In the genomic region with DNA sequence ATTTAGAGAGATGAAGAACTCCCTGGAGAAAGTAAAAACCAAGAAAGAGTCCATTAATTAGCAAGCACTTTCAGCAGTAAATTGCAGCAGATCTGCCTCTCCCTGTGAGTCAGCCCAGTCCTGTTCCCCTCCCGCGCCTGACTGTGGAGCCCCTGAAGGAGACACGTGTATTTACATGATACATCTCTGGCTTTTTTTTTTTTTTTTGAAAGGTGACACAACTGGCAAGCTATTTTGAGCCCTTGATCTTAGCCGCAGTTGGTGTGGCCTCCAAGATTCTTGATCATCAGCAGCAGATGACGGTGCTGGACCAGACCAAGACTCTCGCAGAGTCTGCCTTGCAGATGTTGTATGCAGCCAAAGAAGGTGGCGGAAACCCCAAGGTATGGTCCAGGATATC, we compare ENCODE assay signal across 12 cellular contexts.
DNase-seq lines count a peak whose midpoint lies in the region; ATAC-seq and TF ChIP-seq lines count a peak whose summit lies in the region.
"Had no signal": no experiment of that assay in that cellular context is flagged by ENCODE, and none has a peak within 500 bp of the region (broad histone marks: within the 10 kb centered on the region; RNA-seq: fewer than 3 reads in every experiment).

No MANE protein-coding gene starts in this region.

- H3K4me3 Mint-ChIP-seq in nephron progenitor cell: no peak overlapping the region
- H3K4me3 Mint-ChIP-seq: memory B cell had no signal

- H3K4me3 ChIP-seq in MG63: no peak overlapping the region
- no peak overlapping the region for H3K4me3 ChIP-seq in cardiac fibroblast (replicated peaks in 1 of 2; ENCODE audit: low read depth in 2 of 2, low read length in 2 of 2)
- H3K4me3 ChIP-seq: upper lobe of left lung had no signal

- H3K9me3 ChIP-seq in MG63: no peaks in the 10 kb centered on the region
- H3K9me3 ChIP-seq: upper lobe of left lung had no signal

- peaks cover 7% of the 10 kb centered on the region for H3K27me3 Mint-ChIP-seq in nephron progenitor cell (ENCODE audit: low read depth, poor library complexity)

- TF ChIP-seq CTCF in cardiac fibroblast (IDR thresholded peaks at IDR 0.05; ENCODE audit: low read depth, low read length) (no peak), nephron progenitor cell (IDR thresholded peaks at IDR 0.05) (no peak)

- peak; percentile 92 for DNase-seq in EH (ENCODE audit: low read depth)
- DNase-seq in MG63: peak; percentile 35
- peak; percentile 48 to 90 for DNase-seq in cardiac fibroblast (ENCODE audit: low read depth in 2 of 2)
- no peak for DNase-seq in nephron progenitor cell
- no peak for DNase-seq in NCI-H146 (lab: John Stamatoyannopoulos, UW)
- DNase-seq in DMS79 (lab: John Stamatoyannopoulos, UW): no peak
- no peak for DNase-seq in posterior vena cava (ENCODE audit: low spot score)
- DNase-seq: activated CD4-positive, CD25-positive, alpha-beta regulatory T cell; upper lobe of left lung had no signal

- peaks cover 11% of the 10 kb centered on the region for H3K4me1 Mint-ChIP-seq in nephron progenitor cell

- H3K36me3 ChIP-seq in MG63: peaks cover 24% of the 10 kb centered on the region

- intact Hi-C loops in posterior vena cava (cut with DNase I): no loop called here

- H3K27me3 ChIP-seq in MG63: no peaks in the 10 kb centered on the region
- H3K27me3 ChIP-seq: upper lobe of left lung had no signal

- H3K9me3 Mint-ChIP-seq in nephron progenitor cell: no peaks in the 10 kb centered on the region
- H3K9me3 Mint-ChIP-seq: activated T-helper 2 cell treated with anti-CD3 and anti-CD28 coated beads, Interferon-gamma antibody, Interleukin-2, Interleukin-4, amounts not matched to agents 10 μg/mL and 5 μg/mL and 100 μg/mL, durations not matched to agents 14 hours and 24 hours and 36 hours; memory B cell had no signal

- peak overlapping the region; percentile 20 for H3K27ac Mint-ChIP-seq in nephron progenitor cell
- H3K27ac Mint-ChIP-seq: activated T-helper 2 cell treated with anti-CD3 and anti-CD28 coated beads, Interferon-gamma antibody, Interleukin-2, Interleukin-4, amounts not matched to agents 10 μg/mL and 5 μg/mL and 100 μg/mL, durations not matched to agents 14 hours and 24 hours and 36 hours; memory B cell had no signal

- no peak for ATAC-seq in HG02970 (IDR thresholded peaks at IDR 0.05; ENCODE audit: low FRiP score, unreplicated experiment)

- peaks cover 26% of the 10 kb centered on the region for H3K36me3 Mint-ChIP-seq in nephron progenitor cell (ENCODE audit: low read depth)
- H3K36me3 Mint-ChIP-seq: memory B cell had no signal

Comparison
In these comparisons a context has a peak if more than half of its experiments do, and no peak if none do; other contexts are left out.
1. DNase-seq: peak in EH (single experiment), MG63 (single experiment) and cardiac fibroblast (2 of 2); none in nephron progenitor cell (single experiment), NCI-H146 (single experiment), DMS79 (single experiment) and posterior vena cava (single experiment).